Comparison of ENCODE assay signal across 8 cellular contexts in genomic region chr2:224778474-224778877, GRCh38.
A peak's percentile ranks its signal among the peaks of the same experiment; 100 is the strongest.
DNase-seq lines count a peak whose midpoint lies in the region; ATAC-seq, FAIRE-seq and TF ChIP-seq lines count a peak whose summit lies in the region.

No MANE protein-coding gene starts in this region.

- in situ Hi-C loops in astrocyte of the cerebellum (cut with HindIII; ENCODE audit: low sequenced_read_pairs), result no loop called here

- H3K36me3 ChIP-seq in CD8-positive, alpha-beta T cell (ENCODE audit: insufficient read depth, low read length), result peaks cover 24% of the 10 kb centered on the region

- CTCF ChIA-PET in CD8-positive, alpha-beta T cell (lab: Charles Lee), result interaction anchor here (0.5 to 2.8 kb wide), 12 partner anchors 10 to 882 kb away, joined by 3 to 11 read pairs (median 6); no protein-coding TSS in a partner anchor

- POLR2A ChIA-PET in CD8-positive, alpha-beta T cell (lab: Charles Lee), result no interaction called here

- H3K9me3 ChIP-seq in CD8-positive, alpha-beta T cell (ENCODE audit: low read length), result no peaks in the 10 kb centered on the region

- peak; percentile 89 for TF ChIP-seq CTCF in CD8-positive, alpha-beta T cell (IDR thresholded peaks at IDR 0.05)
- peak; percentile 71 for TF ChIP-seq CTCF in astrocyte of the cerebellum (IDR thresholded peaks at IDR 0.05; ENCODE audit: low read depth, low read length, missing control alignments)

- no peak overlapping the region for H3K4me3 ChIP-seq in CD8-positive, alpha-beta T cell (ENCODE audit: low read depth, low read length)
- H3K4me3 ChIP-seq in astrocyte of the cerebellum (ENCODE audit: low read depth, low read length), result no peak overlapping the region

- H3K27ac Mint-ChIP-seq in CD8-positive, alpha-beta T cell, result no peak overlapping the region

- no peaks in the 10 kb centered on the region for H3K9me3 Mint-ChIP-seq in CD8-positive, alpha-beta T cell

- intact Hi-C loops in CD8-positive, alpha-beta T cell (cut with DNase I, micrococcal nuclease), result loop anchor here (1.0 to 10.0 kb wide), 4 partner anchors 126 to 814 kb away; no protein-coding TSS in a partner anchor

- ATAC-seq in CD8-positive, alpha-beta T cell, result peak; percentile 63
- no peak for ATAC-seq in GM21515 (IDR thresholded peaks at IDR 0.05; ENCODE audit: unreplicated experiment)

- peaks cover 5% of the 10 kb centered on the region for H3K4me1 Mint-ChIP-seq in CD8-positive, alpha-beta T cell (ENCODE audit: low read depth)

- no peaks in the 10 kb centered on the region for H3K27me3 ChIP-seq in CD8-positive, alpha-beta T cell (ENCODE audit: insufficient read depth, low read length)

- peak; percentile 29 to 62 (median 44) for DNase-seq in CD8-positive, alpha-beta T cell
- DNase-seq in GM19239 (ENCODE audit: insufficient read length, low spot score) (peak; percentile 25), Kasumi-1 (lab: John Stamatoyannopoulos, UW) (peak; percentile 23 to 46), T-helper 9 cell (peak; percentile 39), astrocyte of the cerebellum (ENCODE audit: low read depth) (peak; percentile 53), islet precursor cell (peak; percentile 68)
- peak; percentile 45 for DNase-seq in stimulated activated CD4-positive, alpha-beta T cell treated with anti-CD3 and anti-CD28 coated beads, Interleukin-4, amount 100 ng/mL, for 1 hour

- peak; percentile 89 for FAIRE-seq in GM19239 (lab: Jason Lieb, UNC)

- peaks cover 73% of the 10 kb centered on the region for H3K36me3 Mint-ChIP-seq in CD8-positive, alpha-beta T cell

- H3K4me3 Mint-ChIP-seq in CD8-positive, alpha-beta T cell, result no peak overlapping the region

- H3K4me1 ChIP-seq in CD8-positive, alpha-beta T cell (ENCODE audit: insufficient read depth, low read length), result no peaks in the 10 kb centered on the region

- H3K27me3 Mint-ChIP-seq in CD8-positive, alpha-beta T cell (ENCODE audit: low read depth), result no peaks in the 10 kb centered on the region

- H3K27ac ChIP-seq in CD8-positive, alpha-beta T cell (ENCODE audit: low read depth, low read length), result no peak overlapping the region
